ENCODE assay signal across 30 cellular contexts in genomic region chr2:234026693-234027254, GRCh38. TPM values are rescaled to one million over a fixed set of nuclear protein-coding genes. Genes with fewer than 3 reads are reported as not detected.
DNase-seq lines count a peak whose midpoint lies in the region; ATAC-seq and TF ChIP-seq lines count a peak whose summit lies in the region.
"Had no signal": no experiment of that assay in that cellular context is flagged by ENCODE, and none has a peak within 500 bp of the region (broad histone marks: within the 10 kb centered on the region; RNA-seq: fewer than 3 reads in every experiment).

No MANE protein-coding gene starts in this region.

- H3K4me3 ChIP-seq in IMR-90 (ENCODE audit: insufficient read depth, low read depth, low read length), result no peak overlapping the region
- H3K4me3 ChIP-seq: HAP-1, left lung had no signal

- TF ChIP-seq POLR2A in IMR-90 (IDR thresholded peaks at IDR 0.05; ENCODE audit: low read depth, low read length), result no peak

- H3K4ac ChIP-seq in IMR-90 (ENCODE audit: low read depth, low read length), result no peak overlapping the region

- WGBS in IMR-90 (ENCODE audit: extremely low coverage in 2 of 2, insufficient read length in 1 of 2), 2 experiments, result 100% methylated on average over 3 of the region's 10 CpGs; no CpG with 5 or more reads in 1 of the 2 experiments

- H3K14ac ChIP-seq in IMR-90 (replicated peaks; ENCODE audit: low read depth, low read length), result no peak overlapping the region

- H3K27ac ChIP-seq in IMR-90 (ENCODE audit: insufficient read depth, low read length), result no peak overlapping the region
- H3K27ac ChIP-seq: left lung had no signal

- H2AK5ac ChIP-seq in IMR-90 (ENCODE audit: low read depth, low read length), result 0 out of 2 replicates have a peak overlapping the region, but pooled peaks have one; percentile 23

- no peak for ATAC-seq in activated T-cell treated with anti-CD3 and anti-CD28 coated beads, Interleukin-2, amount 50 U/mL, for 72 hours (replicated peaks in 1 of 2)
- ATAC-seq in IMR-90 (ENCODE audit: low read depth), result no peak
- ATAC-seq: left lung, Panc1 had no signal

- H3K56ac ChIP-seq in IMR-90 (ENCODE audit: extremely low read depth, insufficient read depth, low read length), result no peak overlapping the region

- intact Hi-C loops in IMR-90 (cut with micrococcal nuclease) (no loop called here), posterior vena cava (cut with DNase I) (no loop called here)

- POLR2A ChIA-PET in IMR-90 (lab: Charles Lee; ENCODE audit: unreplicated experiment), result no interaction called here

- H3K4me3 Mint-ChIP-seq in activated T-cell treated with anti-CD3 and anti-CD28 coated beads, Interleukin-2, amount 50 U/mL, for 72 hours, result peak overlapping the region; percentile 77 to 86
- peak overlapping the region; percentile 70 to 86 (median 84) for H3K4me3 Mint-ChIP-seq in immature natural killer cell

- no peak overlapping the region; the same call in 2 of the 3 replicates for H2BK15ac ChIP-seq in IMR-90 (ENCODE audit: low read depth, low read length)

- H3K9me3 ChIP-seq in IMR-90 (ENCODE audit: control insufficient read depth, insufficient read depth, low read length), result no peaks in the 10 kb centered on the region
- H3K9me3 ChIP-seq: BE2C, HAP-1 had no signal

- BruUV-seq in IMR-90 (replicated peaks; lab: Mats Ljungman, UMichigan), result no TSS peak

- no peak overlapping the region for H3K9ac ChIP-seq in IMR-90 (ENCODE audit: low read depth, low read length)

- CTCF ChIA-PET in IMR-90 (lab: Yijun Ruan, JAX), result no interaction called here

- H4K8ac ChIP-seq in IMR-90 (ENCODE audit: low read depth in 2 of 2, low read length in 2 of 2), result no peak overlapping the region

- H2BK20ac ChIP-seq in IMR-90 (ENCODE audit: low read depth, low read length), result no peak overlapping the region

- peaks cover 5% of the 10 kb centered on the region; the same call in 1 of the 2 replicates for H3K27me3 ChIP-seq in IMR-90 (ENCODE audit: control insufficient read depth, insufficient read depth, low read length)
- H3K27me3 ChIP-seq: BE2C had no signal

- H3K9me3 Mint-ChIP-seq in activated T-cell treated with anti-CD3 and anti-CD28 coated beads, Interleukin-2, amount 50 U/mL, for 72 hours, result peaks cover under 1 to 6% of the 10 kb centered on the region in 2 donors
- peaks cover 0 to 7% (median 0%) of the 10 kb centered on the region in 6 donors for H3K9me3 Mint-ChIP-seq in immature natural killer cell

- TF ChIP-seq RAD21 in IMR-90 (IDR thresholded peaks at IDR 0.05; ENCODE audit: low read length), result no peak

- peaks cover 4% of the 10 kb centered on the region; the same call in 1 of the 2 replicates for H3K4me1 ChIP-seq in IMR-90 (ENCODE audit: control insufficient read depth, insufficient read depth, low read length)
- H3K4me1 ChIP-seq: BE2C, HAP-1 had no signal

- H4K20me1 ChIP-seq in IMR-90 (ENCODE audit: insufficient read depth, low read length), result no peaks in the 10 kb centered on the region

- no peak overlapping the region for H2AFZ ChIP-seq in IMR-90 (replicated peaks; ENCODE audit: low read length, poor library complexity)

- H3K4me2 ChIP-seq in IMR-90 (ENCODE audit: low read depth, low read length), result no peak overlapping the region

- in situ Hi-C loops in IMR-90 (cut with MboI; ENCODE audit: low sequenced_read_pairs), result no loop called here

- no peak overlapping the region for H2BK120ac ChIP-seq in IMR-90 (ENCODE audit: low read depth, low read length)

- peaks cover 23% of the 10 kb centered on the region for H3K4me1 Mint-ChIP-seq in activated T-cell treated with anti-CD3 and anti-CD28 coated beads, Interleukin-2, amount 50 U/mL, for 72 hours (ENCODE audit: low read depth)
- H3K4me1 Mint-ChIP-seq in immature natural killer cell, result peaks cover 84 to 85% of the 10 kb centered on the region in 2 donors

- H3K27me3 Mint-ChIP-seq in activated T-cell treated with anti-CD3 and anti-CD28 coated beads, Interleukin-2, amount 50 U/mL, for 72 hours (ENCODE audit: low read depth), result no peaks in the 10 kb centered on the region
- H3K27me3 Mint-ChIP-seq in immature natural killer cell (ENCODE audit: low read depth in 3 of 3), result peaks cover 2 to 6% (median 5%) of the 10 kb centered on the region in 3 donors

- no peaks in the 10 kb centered on the region for H3K9me1 ChIP-seq in IMR-90 (ENCODE audit: insufficient read depth, low read length)

- dilution Hi-C loops in IMR-90 (cut with HindIII; ENCODE audit: low sequenced_read_pairs, unreplicated experiment), result no loop called here

- H4K91ac ChIP-seq in IMR-90 (ENCODE audit: insufficient read depth, low read depth, low read length), result no peak overlapping the region

- H3K79me1 ChIP-seq in IMR-90 (ENCODE audit: low read depth in 1 of 2, low read length in 2 of 2), result no peaks in the 10 kb centered on the region

- DNase-seq in activated T-cell treated with anti-CD3 and anti-CD28 coated beads, Interleukin-2, amount 50 U/mL, for 72 hours, result no peak
- DNase-seq in activated T-cell treated with anti-CD3 and anti-CD28 coated beads for 4 hours (no peak), IMR-90 (no peak), immature natural killer cell (peak; percentile 59 to 66 (median 62)), posterior vena cava (ENCODE audit: low spot score) (peak; percentile 82), NCI-H774 (lab: John Stamatoyannopoulos, UW) (no peak), NCI-H345 treated with DMSO at 0.1 percent for 48 hours (lab: John Stamatoyannopoulos, UW; ENCODE audit: unreplicated experiment) (no peak)
- no peak for DNase-seq in stimulated activated CD8-positive, alpha-beta memory T cell treated with anti-CD3 and anti-CD28 coated beads, Interleukin-4, amount 100 ng/mL, for 48 hours
- DNase-seq: activated naive CD8-positive, alpha-beta T cell treated with anti-CD3 and anti-CD28 coated beads, Interleukin-2, amount 10 ng/mL, durations not matched to agents 7 days and 5 days; aorta; BE2C; effector CD4-positive, alpha-beta T cell; hypothalamus; KG1; NCI-H2081; NCI-H345; Right ventricle myocardium superior; stimulated activated CD4-positive, alpha-beta T cell treated with anti-CD3 and anti-CD28 coated beads, Interleukin-15, amount 100 ng/mL, for 24 hours; stimulated activated CD4-positive, alpha-beta T cell treated with anti-CD3 and anti-CD28 coated beads, Interleukin-4, amount 100 ng/mL, for 4 hours; stimulated activated naive B cell treated with anti-CD40 and anti-IgM and Interleukin-4, amounts not matched to agents 10 μg/mL and 1 μg/mL and 100 μg/mL, for 72 hours; substantia nigra; T-helper 9 cell had no signal

- TF ChIP-seq CTCF in IMR-90 (conservative IDR thresholded peaks at IDR 0.05; ENCODE audit: low read depth, low read length), result no peak

- H2BK5ac ChIP-seq in IMR-90 (ENCODE audit: low read depth, low read length, poor library complexity, severe bottlenecking), result no peak overlapping the region

- no peak overlapping the region for H3K23ac ChIP-seq in IMR-90 (ENCODE audit: low read depth, low read length)

- H3K18ac ChIP-seq in IMR-90 (ENCODE audit: low read depth, low read length), result no peak overlapping the region

- H3K36me3 Mint-ChIP-seq in activated T-cell treated with anti-CD3 and anti-CD28 coated beads, Interleukin-2, amount 50 U/mL, for 72 hours (ENCODE audit: insufficient read depth in 2 of 2), result no peaks in the 10 kb centered on the region
- peaks cover 4 to 13% (median 7%) of the 10 kb centered on the region in 3 donors for H3K36me3 Mint-ChIP-seq in immature natural killer cell

- H3K36me3 ChIP-seq in IMR-90 (ENCODE audit: control insufficient read depth, insufficient read depth, low read length), result no peaks in the 10 kb centered on the region
- H3K36me3 ChIP-seq: BE2C, HAP-1, left lung had no signal

- no peak overlapping the region for H4K5ac ChIP-seq in IMR-90 (ENCODE audit: low read depth, low read length)

- H2AK9ac ChIP-seq in IMR-90 (replicated peaks; ENCODE audit: low read depth, low read length, poor library complexity), result no peak overlapping the region

- H3K27ac Mint-ChIP-seq in activated T-cell treated with anti-CD3 and anti-CD28 coated beads, Interleukin-2, amount 50 U/mL, for 72 hours, result no peak overlapping the region
- H3K27ac Mint-ChIP-seq in immature natural killer cell, result peak overlapping the region; percentile 90 to 98 (median 96)

TF ChIP-seq in IMR-90, 13 proteins besides CTCF, POLR2A, EP300 and RAD21 (continues in another document):
- TF ChIP-seq FOS (IDR thresholded peaks at IDR 0.05; ENCODE audit: low read depth, low read length), result no peak
- no peak for TF ChIP-seq CEBPB (IDR thresholded peaks at IDR 0.05; ENCODE audit: low read depth, low read length)
- TF ChIP-seq MXI1 (IDR thresholded peaks at IDR 0.05; ENCODE audit: borderline replicate concordance, low read depth, low read length), result no peak
- no peak for TF ChIP-seq RCOR1 (IDR thresholded peaks at IDR 0.05; ENCODE audit: insufficient replicate concordance, low read length)
- no peak for TF ChIP-seq USF2 (IDR thresholded peaks at IDR 0.05; ENCODE audit: low read depth, low read length)
- TF ChIP-seq NFE2L2 (IDR thresholded peaks at IDR 0.05; ENCODE audit: low read depth, low read length), result no peak
- TF ChIP-seq RFX5 (IDR thresholded peaks at IDR 0.05; ENCODE audit: low read depth, low read length), result no peak
- no peak for TF ChIP-seq SMC3 (IDR thresholded peaks at IDR 0.05; ENCODE audit: low read depth, low read length)
- no peak for TF ChIP-seq CHD1 (IDR thresholded peaks at IDR 0.05; ENCODE audit: low read depth, low read length)
- TF ChIP-seq BHLHE40 (IDR thresholded peaks at IDR 0.05; ENCODE audit: low read depth, low read length), result no peak

RNA-seq across cellular contexts. Expression of gene SPP2, which starts 23.7 kb away (rescaled TPM):
- not detected for total RNA-seq in activated T-cell treated with anti-CD3 and anti-CD28 coated beads, Interleukin-2, amount 50 U/mL, for 72 hours
- not detected in 2 replicates for total RNA-seq in IMR-90 (2012; rRNA removed)
- polyA plus RNA-seq in IMR-90 (2012; rRNA removed), result not detected in 2 replicates
- not detected in 2 replicates for polyA plus RNA-seq in IMR-90 (2012; cell fraction: cytosol; rRNA removed)
- not detected in 2 replicates for polyA plus RNA-seq in IMR-90 (2012; cell fraction: nucleus; rRNA removed; ENCODE audit: low replicate concordance)
- polyA plus RNA-seq in immature natural killer cell, result not detected
- total RNA-seq in posterior vena cava, result not detected
- total RNA-seq: activated naive CD8-positive, alpha-beta T cell treated with anti-CD3 and anti-CD28 coated beads, Interleukin-2, amount 10 ng/mL, durations not matched to agents 7 days and 5 days; aorta; epithelial cell of proximal tubule; left lung; MCF 10A; mesenteric fat pad; osteocyte; Right ventricle myocardium superior had no signal
- polyA plus RNA-seq: aorta, neural cell had no signal

Comparison
In these comparisons a context has a peak if more than half of its experiments do, and no peak if none do; other contexts are left out.
1. DNase-seq: peak in immature natural killer cell (3 of 3) and posterior vena cava (single experiment); none in activated T-cell treated with anti-CD3 and anti-CD28 coated beads, Interleukin-2, amount 50 U/mL, for 72 hours (0 of 2), activated T-cell treated with anti-CD3 and anti-CD28 coated beads for 4 hours (single experiment), IMR-90 (single experiment), stimulated activated CD8-positive, alpha-beta memory T cell treated with anti-CD3 and anti-CD28 coated beads, Interleukin-4, amount 100 ng/mL, for 48 hours (single experiment), NCI-H774 (single experiment) and NCI-H345 treated with DMSO at 0.1 percent for 48 hours (single experiment).